31 cellular contexts compared by ENCODE assay signal in the genomic region with DNA sequence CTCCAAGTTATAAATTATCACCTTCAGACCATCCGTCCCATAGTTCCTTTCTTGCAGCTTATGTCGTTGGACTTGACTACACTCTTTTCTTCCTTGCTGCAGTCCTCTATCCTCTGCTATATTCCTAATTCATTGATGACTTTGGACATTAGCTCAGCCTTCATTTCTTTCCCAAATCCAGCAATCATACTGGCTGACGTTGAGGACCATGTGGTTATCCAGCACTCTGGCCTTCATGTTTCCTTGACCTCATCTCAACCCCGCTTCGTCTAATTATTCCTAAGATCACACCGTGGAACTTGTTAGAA.
"Had no signal": no experiment of that assay in that cellular context is flagged by ENCODE, and none has a peak within 500 bp of the region (broad histone marks: within the 10 kb centered on the region; RNA-seq: fewer than 3 reads in every experiment).

No MANE protein-coding gene starts in this region.

- DNase-seq: activated CD8-positive, alpha-beta memory T cell treated with anti-CD3 and anti-CD28 coated beads, Interleukin-2, amount 10 ng/mL, durations not matched to agents 7 days and 5 days; activated CD8-positive, alpha-beta T cell treated with anti-CD3 and anti-CD28 coated beads, Interleukin-2, amount 10 ng/mL, durations not matched to agents 7 days and 5 days; activated effector memory CD4-positive, alpha-beta T cell treated with Interleukin-2 at 50 U/mL for 16 hours; activated naive CD4-positive, alpha-beta T cell treated with Interleukin-2 at 50 U/mL for 16 hours; activated T-cell treated with anti-CD3 and anti-CD28 coated beads, Interleukin-2, amount 50 U/mL, for 48 hours; anterior cingulate cortex; dermis blood vessel endothelial cell; effector CD4-positive, alpha-beta T cell; esophagus squamous epithelium; foreskin melanocyte; left ventricle myocardium inferior; nucleus accumbens; pancreas; stimulated activated CD4-positive, alpha-beta T cell treated with anti-CD3 and anti-CD28 coated beads, Interleukin-1b, Interleukin-23, amount 100 ng/mL, for 48 hours; stimulated activated CD4-positive, alpha-beta T cell treated with anti-CD3 and anti-CD28 coated beads, Interleukin-4, amount 100 ng/mL, for 4 hours; stimulated activated CD8-positive, alpha-beta memory T cell treated with anti-CD3 and anti-CD28 coated beads, Interleukin-4, amount 100 ng/mL, for 48 hours; stomach; T-cell; thyroid gland; upper lobe of left lung had no signal

- H3K4me1 Mint-ChIP-seq: activated CD8-positive, alpha-beta memory T cell treated with anti-CD3 and anti-CD28 coated beads, Interleukin-2, amount 10 ng/mL, durations not matched to agents 7 days and 5 days; central memory CD8-positive, alpha-beta T cell; stimulated activated memory B cell treated with anti-CD40 and anti-IgM and Interleukin-4, amounts not matched to agents 10 μg/mL and 1 μg/mL and 100 μg/mL, for 72 hours; T-cell had no signal

- H3K9me3 Mint-ChIP-seq: central memory CD8-positive, alpha-beta T cell; stimulated activated memory B cell treated with anti-CD40 and anti-IgM and Interleukin-4, amounts not matched to agents 10 μg/mL and 1 μg/mL and 100 μg/mL, for 72 hours; T-cell had no signal

- H3K27me3 ChIP-seq: esophagus squamous epithelium, pancreas, stomach, thyroid gland, upper lobe of left lung, vagina had no signal

- H3K4me3 Mint-ChIP-seq: activated CD8-positive, alpha-beta memory T cell treated with anti-CD3 and anti-CD28 coated beads, Interleukin-2, amount 10 ng/mL, durations not matched to agents 7 days and 5 days; activated CD8-positive, alpha-beta T cell treated with anti-CD3 and anti-CD28 coated beads, Interleukin-2, amount 10 ng/mL, durations not matched to agents 7 days and 5 days; central memory CD8-positive, alpha-beta T cell; stimulated activated memory B cell treated with anti-CD40 and anti-IgM and Interleukin-4, amounts not matched to agents 10 μg/mL and 1 μg/mL and 100 μg/mL, for 72 hours; T-cell had no signal

- FAIRE-seq: bronchial epithelial cell, colon, islet of Langerhans, pancreas, TTC549 had no signal

- H3K27ac ChIP-seq: epithelial cell of prostate, esophagus squamous epithelium, left ventricle myocardium inferior, pancreas, prostate gland, stomach, thyroid gland, upper lobe of left lung, vagina, VCaP had no signal

- H3K27me3 Mint-ChIP-seq: activated CD8-positive, alpha-beta memory T cell treated with anti-CD3 and anti-CD28 coated beads, Interleukin-2, amount 10 ng/mL, durations not matched to agents 7 days and 5 days; central memory CD8-positive, alpha-beta T cell; stimulated activated memory B cell treated with anti-CD40 and anti-IgM and Interleukin-4, amounts not matched to agents 10 μg/mL and 1 μg/mL and 100 μg/mL, for 72 hours; T-cell had no signal

- ATAC-seq: activated CD8-positive, alpha-beta memory T cell treated with anti-CD3 and anti-CD28 coated beads, Interleukin-2, amount 10 ng/mL, durations not matched to agents 7 days and 5 days; activated CD8-positive, alpha-beta T cell treated with anti-CD3 and anti-CD28 coated beads, Interleukin-2, amount 10 ng/mL, durations not matched to agents 7 days and 5 days; pancreas; stimulated activated memory B cell treated with anti-CD40 and anti-IgM and Interleukin-4, amounts not matched to agents 10 μg/mL and 1 μg/mL and 100 μg/mL, for 72 hours; T-cell had no signal

- H3K4me2 ChIP-seq: smooth muscle cell had no signal

- H3K27ac Mint-ChIP-seq: activated CD8-positive, alpha-beta memory T cell treated with anti-CD3 and anti-CD28 coated beads, Interleukin-2, amount 10 ng/mL, durations not matched to agents 7 days and 5 days; stimulated activated memory B cell treated with anti-CD40 and anti-IgM and Interleukin-4, amounts not matched to agents 10 μg/mL and 1 μg/mL and 100 μg/mL, for 72 hours; T-cell had no signal

- H3K4me3 ChIP-seq: esophagus squamous epithelium, left ventricle myocardium inferior, pancreas, prostate gland, smooth muscle cell, stomach, thyroid gland, upper lobe of left lung, vagina had no signal

- H3K4me1 ChIP-seq: esophagus squamous epithelium, left ventricle myocardium inferior, pancreas, prostate gland, stomach, upper lobe of left lung, vagina had no signal

- H3K9me3 ChIP-seq: esophagus squamous epithelium, left ventricle myocardium inferior, pancreas, prostate gland, stomach, thyroid gland, upper lobe of left lung, vagina had no signal
